In genomic region chr13:70235565-70235964, GRCh38 we compare ENCODE assay signal across 1 cellular context.
"Had no signal": no experiment of that assay in that cellular context is flagged by ENCODE, and none has a peak within 500 bp of the region (broad histone marks: within the 10 kb centered on the region; RNA-seq: fewer than 3 reads in every experiment).

No MANE protein-coding gene starts in this region.

- H3K4me3 ChIP-seq: GM12878 had no signal

- ATAC-seq: GM12878 had no signal
